Comparison of ENCODE assay signal across 10 cellular contexts in genomic region chr5:72957337-72957736, GRCh38. TPM values are rescaled to one million over a fixed set of nuclear protein-coding genes. Genes with fewer than 3 reads are reported as not detected.
DNase-seq lines count a peak whose midpoint lies in the region; ATAC-seq and TF ChIP-seq lines count a peak whose summit lies in the region.
"Had no signal": no experiment of that assay in that cellular context is flagged by ENCODE, and none has a peak within 500 bp of the region (broad histone marks: within the 10 kb centered on the region; RNA-seq: fewer than 3 reads in every experiment).

No MANE protein-coding gene starts in this region.

- no peaks in the 10 kb centered on the region for H3K36me3 ChIP-seq in HUES48 (ENCODE audit: control insufficient read depth, insufficient read depth, low read length)
- no peaks in the 10 kb centered on the region for H3K36me3 ChIP-seq in iPS-18a (ENCODE audit: control insufficient read depth, low read depth, low read length)
- H3K36me3 ChIP-seq in skeletal muscle tissue (ENCODE audit: control insufficient read depth in 3 of 3, insufficient read depth in 3 of 3, low read length in 3 of 3) = no peaks in the 10 kb centered on the region
- H3K36me3 ChIP-seq in mucosa of descending colon (ENCODE audit: low read depth) = no peaks in the 10 kb centered on the region

- TF ChIP-seq POLR2A in lower leg skin (IDR thresholded peaks at IDR 0.05) = no peak

- peaks cover 54% of the 10 kb centered on the region for H3K27me3 Mint-ChIP-seq in activated T-helper 2 cell treated with anti-CD3 and anti-CD28 coated beads, Interferon-gamma antibody, Interleukin-2, Interleukin-4, amounts not matched to agents 10 μg/mL and 5 μg/mL and 100 μg/mL, durations not matched to agents 14 hours and 24 hours and 36 hours (ENCODE audit: low read depth)

- H3K4me1 ChIP-seq in HUES48 (ENCODE audit: control insufficient read depth, insufficient read depth, low read length) (peaks cover 25% of the 10 kb centered on the region), iPS-18a (ENCODE audit: control insufficient read depth, low read depth, low read length) (peaks cover 17% of the 10 kb centered on the region), skeletal muscle tissue (ENCODE audit: control insufficient read depth in 3 of 3, insufficient read depth in 3 of 3, low read length in 3 of 3) (peaks cover 14 to 21% (median 16%) of the 10 kb centered on the region in 3 donors), mucosa of descending colon (ENCODE audit: low read depth) (peaks cover 4% of the 10 kb centered on the region)

- no peak for TF ChIP-seq CTCF in lower leg skin (IDR thresholded peaks at IDR 0.05)
- TF ChIP-seq CTCF in mucosa of descending colon (IDR thresholded peaks at IDR 0.05) = no peak

- H3K9ac ChIP-seq in HUES48 (ENCODE audit: low read depth, low read length) (no peak overlapping the region), iPS-18a (ENCODE audit: low read length) (no peak overlapping the region), skeletal muscle tissue (ENCODE audit: low read depth in 1 of 3, low read length in 3 of 3) (peak overlapping the region; percentile 85 to 91 (median 90))

- H3K27me3 ChIP-seq in HUES48 (ENCODE audit: control insufficient read depth, insufficient read depth, low read length) (peaks cover 4% of the 10 kb centered on the region; the same call in 1 of the 2 replicates), iPS-18a (ENCODE audit: control insufficient read depth, insufficient read depth, low read length) (peaks cover 21% of the 10 kb centered on the region), skeletal muscle tissue (ENCODE audit: control insufficient read depth in 3 of 3, insufficient read depth in 3 of 3, low read length in 3 of 3) (no peaks in the 10 kb centered on the region)

- intact Hi-C loops in activated T-helper 2 cell treated with anti-CD3 and anti-CD28 coated beads, Interferon-gamma antibody, Interleukin-2, Interleukin-4, amounts not matched to agents 10 μg/mL and 5 μg/mL and 100 μg/mL, durations not matched to agents 14 hours and 24 hours and 36 hours (cut with micrococcal nuclease) = loop anchor here (5.0 kb wide), 3 partner anchors 140 to 245 kb away; partner anchors contain the start of gene TNPO1
- intact Hi-C loops in lower leg skin (cut with DNase I; ENCODE audit: low total_unique reads) = no loop called here
- intact Hi-C loops in mucosa of descending colon (cut with DNase I, micrococcal nuclease) = no loop called here

- WGBS in lower leg skin, 2 donors = 65 to 69% methylated on average over 1 of the region's 1 CpG

- H3K4me3 Mint-ChIP-seq in activated T-helper 2 cell treated with anti-CD3 and anti-CD28 coated beads, Interferon-gamma antibody, Interleukin-2, Interleukin-4, amounts not matched to agents 10 μg/mL and 5 μg/mL and 100 μg/mL, durations not matched to agents 14 hours and 24 hours and 36 hours (ENCODE audit: low read depth) = peak overlapping the region; percentile 78

- no peak overlapping the region for H3K27ac Mint-ChIP-seq in activated T-helper 2 cell treated with anti-CD3 and anti-CD28 coated beads, Interferon-gamma antibody, Interleukin-2, Interleukin-4, amounts not matched to agents 10 μg/mL and 5 μg/mL and 100 μg/mL, durations not matched to agents 14 hours and 24 hours and 36 hours

- H3K4me3 ChIP-seq in HUES48 (ENCODE audit: low read depth, low read length) = peak overlapping the region; percentile 94
- peak overlapping the region; percentile 79 for H3K4me3 ChIP-seq in iPS-18a (ENCODE audit: low read length)
- peak overlapping the region; percentile 90 to 92 (median 90) for H3K4me3 ChIP-seq in skeletal muscle tissue (ENCODE audit: low read length in 3 of 3)
- H3K4me3 ChIP-seq in lower leg skin (ENCODE audit: low read depth, poor library complexity, severe bottlenecking) = no peak overlapping the region
- no peak overlapping the region for H3K4me3 ChIP-seq in mucosa of descending colon

- H3K9me3 Mint-ChIP-seq in activated T-helper 2 cell treated with anti-CD3 and anti-CD28 coated beads, Interferon-gamma antibody, Interleukin-2, Interleukin-4, amounts not matched to agents 10 μg/mL and 5 μg/mL and 100 μg/mL, durations not matched to agents 14 hours and 24 hours and 36 hours = no peaks in the 10 kb centered on the region

- no peak for DNase-seq in activated T-helper 2 cell treated with anti-CD3 and anti-CD28 coated beads, Interferon-gamma antibody, Interleukin-2, Interleukin-4, amounts not matched to agents 10 μg/mL and 5 μg/mL and 100 μg/mL, durations not matched to agents 14 hours and 24 hours and 36 hours (ENCODE audit: low spot score)
- no peak for DNase-seq in C1 segment of cervical spinal cord (lab: John Stamatoyannopoulos, UW)
- DNase-seq in lower leg skin (ENCODE audit: low spot score in 2 of 2) = no peak
- DNase-seq in mucosa of descending colon = no peak
- DNase-seq in DMS153 (lab: John Stamatoyannopoulos, UW) = no peak
- DNase-seq: NCI-H774, occipital lobe had no signal

- peaks cover 15% of the 10 kb centered on the region for H3K4me1 Mint-ChIP-seq in activated T-helper 2 cell treated with anti-CD3 and anti-CD28 coated beads, Interferon-gamma antibody, Interleukin-2, Interleukin-4, amounts not matched to agents 10 μg/mL and 5 μg/mL and 100 μg/mL, durations not matched to agents 14 hours and 24 hours and 36 hours (ENCODE audit: low read depth)

- ATAC-seq in mucosa of descending colon = no peak

- H3K36me3 Mint-ChIP-seq in activated T-helper 2 cell treated with anti-CD3 and anti-CD28 coated beads, Interferon-gamma antibody, Interleukin-2, Interleukin-4, amounts not matched to agents 10 μg/mL and 5 μg/mL and 100 μg/mL, durations not matched to agents 14 hours and 24 hours and 36 hours (ENCODE audit: low read depth) = no peaks in the 10 kb centered on the region

- no peak overlapping the region for H3K27ac ChIP-seq in HUES48 (ENCODE audit: low read depth, low read length)
- H3K27ac ChIP-seq in iPS-18a (ENCODE audit: low read length) = no peak overlapping the region
- H3K27ac ChIP-seq in skeletal muscle tissue (ENCODE audit: low read depth, low read length) = peak overlapping the region; percentile 96

- H3K9me3 ChIP-seq in HUES48 (ENCODE audit: control insufficient read depth, insufficient read depth, low read length) = no peaks in the 10 kb centered on the region
- H3K9me3 ChIP-seq in iPS-18a (ENCODE audit: control insufficient read depth, low read depth, low read length) = no peaks in the 10 kb centered on the region
- H3K9me3 ChIP-seq in skeletal muscle tissue (ENCODE audit: control insufficient read depth in 3 of 3, low read length in 3 of 3) = no peaks in the 10 kb centered on the region
- no peaks in the 10 kb centered on the region for H3K9me3 ChIP-seq in mucosa of descending colon

RNA-seq across cellular contexts. Expression of gene FCHO2, which starts 1.5 kb away (rescaled TPM):
- total RNA-seq in activated T-helper 2 cell treated with anti-CD3 and anti-CD28 coated beads, Interferon-gamma antibody, Interleukin-2, Interleukin-4, amounts not matched to agents 10 μg/mL and 5 μg/mL and 100 μg/mL, durations not matched to agents 14 hours and 24 hours and 36 hours = 1.3 and 1.6 TPM in 2 replicates
- total RNA-seq in skeletal muscle tissue = 32.4 TPM
- total RNA-seq in lower leg skin = 10 to 100 TPM; 22.1 to 30.7 (median 30.1) TPM
- 10 to 100 TPM; 49.5 to 57.6 (median 56.7) TPM for total RNA-seq in mucosa of descending colon

Comparison
In these comparisons a context has a peak if more than half of its experiments do, and no peak if none do; other contexts are left out.
1. H3K4me3 ChIP-seq: peak in HUES48 (single experiment), iPS-18a (single experiment) and skeletal muscle tissue (3 of 3); none in lower leg skin (single experiment) and mucosa of descending colon (single experiment).
2. H3K9ac ChIP-seq: peak in skeletal muscle tissue (3 of 3); none in HUES48 (single experiment) and iPS-18a (single experiment).